Comparison of ENCODE assay signal across 8 cellular contexts in the genomic region with DNA sequence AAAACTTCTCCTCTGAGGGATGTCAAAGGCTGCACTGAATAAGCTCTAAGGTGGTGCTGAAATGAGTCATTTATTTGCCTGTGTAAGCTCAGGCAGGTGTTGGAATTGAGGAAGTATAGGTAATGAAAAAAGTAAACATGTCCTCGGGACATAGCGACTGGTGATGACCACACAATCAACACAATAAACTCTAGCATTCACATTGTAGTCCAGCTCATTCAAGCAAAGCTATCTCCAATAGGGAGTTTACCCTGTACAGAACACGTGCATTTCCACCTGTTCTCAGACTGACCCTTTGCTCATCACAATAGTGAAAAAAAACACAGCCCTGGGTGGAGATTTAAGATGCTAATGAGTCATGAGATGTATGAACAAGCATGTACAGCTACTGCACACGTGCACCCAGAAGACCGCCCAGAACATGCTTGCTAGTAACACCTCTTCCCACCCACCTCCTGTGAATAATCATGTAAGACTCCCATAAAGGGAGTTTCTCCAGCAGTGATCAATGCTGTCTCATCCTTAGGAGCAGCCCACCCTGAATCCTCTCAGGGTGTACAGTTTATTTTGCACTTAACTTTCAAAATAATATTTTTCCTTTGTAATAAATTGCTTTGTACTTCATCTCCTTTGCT. TPM values are rescaled to one million over a fixed set of nuclear protein-coding genes. Genes with fewer than 3 reads are reported as not detected.
DNase-seq lines count a peak whose midpoint lies in the region; ATAC-seq and TF ChIP-seq lines count a peak whose summit lies in the region.

No MANE protein-coding gene starts in this region.

- peak overlapping the region; percentile 79 to 94 for H3K4me3 Mint-ChIP-seq in CD14-positive monocyte

- no peaks in the 10 kb centered on the region for H3K27me3 ChIP-seq in heart right ventricle

- H3K4me1 Mint-ChIP-seq in CD14-positive monocyte, result peaks cover 73% of the 10 kb centered on the region

- peaks cover 0 to 2% (median 1%) of the 10 kb centered on the region in 3 donors for H3K27me3 Mint-ChIP-seq in CD14-positive monocyte (ENCODE audit: low read depth in 3 of 3)

- H3K36me3 Mint-ChIP-seq in CD14-positive monocyte, result peaks cover 21 to 23% of the 10 kb centered on the region in 2 donors

- peaks cover 0 to 5% (median 0%) of the 10 kb centered on the region in 7 donors for H3K9me3 Mint-ChIP-seq in CD14-positive monocyte

- peak; percentile 55 for ATAC-seq in GM19463 (IDR thresholded peaks at IDR 0.05; ENCODE audit: unreplicated experiment)
- peak; percentile 35 for ATAC-seq in HG03558 (IDR thresholded peaks at IDR 0.05; ENCODE audit: extremely low read depth, unreplicated experiment)
- ATAC-seq in heart right ventricle, result peak in 6 of 8 donors; percentile 19 to 61 (median 26)

- H3K27ac ChIP-seq in heart right ventricle, result peak overlapping the region; percentile 55 to 95 (median 80)

- H3K9me3 ChIP-seq in heart right ventricle, result peaks cover 0 to 15% (median 0%) of the 10 kb centered on the region in 11 donors

- TF ChIP-seq CTCF in CD14-positive monocyte (IDR thresholded peaks at IDR 0.05), result no peak
- no peak for TF ChIP-seq CTCF in heart right ventricle (IDR thresholded peaks at IDR 0.05)

- WGBS in heart right ventricle, 2 donors, result 52 to 68% methylated on average over 5 of the region's 5 CpGs

- intact Hi-C loops in CD14-positive monocyte (cut with micrococcal nuclease), result loop anchor here (2.0 to 5.0 kb wide), 3 partner anchors 13 to 69 kb away; a partner anchor contains a TSS
- intact Hi-C loops in heart right ventricle (cut with DNase I), result loop anchor here in 1 of 10 donors (5.0 kb wide), 1 partner anchor 69 kb away; a partner anchor contains a TSS

- DNase-seq in CD14-positive monocyte (ENCODE audit: low spot score), result peak; percentile 59
- peak; percentile 96 for DNase-seq in OCI-M1 (lab: John Stamatoyannopoulos, UW)
- DNase-seq in activated T-helper 9 cell treated with anti-CD3 and anti-CD28 coated beads, Interleukin-2, amount 50 U/mL, for 16 hours (ENCODE audit: low read depth), result peak; percentile 56
- DNase-seq in heart right ventricle, result no peak
- DNase-seq in stimulated activated CD4-positive, alpha-beta T cell treated with anti-CD3 and anti-CD28 coated beads, Interleukin-12 subunit alpha, Interleukin-12 subunit beta, amount 100 ng/mL, for 4 hours, result peak; percentile 49
- no peak for DNase-seq in iPS-NIHi7 (ENCODE audit: extremely low spot score)

- H3K4me1 ChIP-seq in heart right ventricle, result peaks cover 0 to 59% (median 25%) of the 10 kb centered on the region in 9 donors

- peak overlapping the region in 9 of 10 donors; percentile 3 to 56 (median 50) for H3K4me3 ChIP-seq in heart right ventricle

- H3K36me3 ChIP-seq in heart right ventricle, result peaks cover 0 to 8% (median 0%) of the 10 kb centered on the region in 9 donors

- peak overlapping the region; percentile 94 to 99 (median 97) for H3K27ac Mint-ChIP-seq in CD14-positive monocyte

RNA-seq across cellular contexts. Expression of a gene that starts 33.0 kb away (rescaled TPM):
- polyA plus RNA-seq in CD14-positive monocyte, result not detected
- total RNA-seq in heart right ventricle, result 1 to 10 TPM in 1 of 10 donors, under 1 TPM in 8, not detected in 1; 0.29 to 1.0 (median 0.34) TPM
- 1 to 10 TPM; 1.3 to 2.0 TPM for polyA plus RNA-seq in heart right ventricle

RNA-seq across cellular contexts. Expression of a gene that starts 45.1 kb away (rescaled TPM):
- polyA plus RNA-seq in CD14-positive monocyte (1 to 10 TPM in 1 of 2 donors, under 1 TPM in 1; 0.75 to 1.1 TPM), heart right ventricle (1 to 10 TPM; 2.7 to 2.9 TPM)
- 1 to 10 TPM; 1.6 to 7.3 (median 2.4) TPM for total RNA-seq in heart right ventricle

RNA-seq across cellular contexts. Expression of a gene that starts 45.9 kb away (rescaled TPM):
- polyA plus RNA-seq in CD14-positive monocyte (1 to 10 TPM; 2.2 to 2.8 TPM), heart right ventricle (10 to 100 TPM in 1 of 2 donors, 1 to 10 TPM in 1; 9.0 to 11.0 TPM)
- 10 to 100 TPM in 7 of 10 donors, 1 to 10 TPM in 3; 8.0 to 15.9 (median 12.5) TPM for total RNA-seq in heart right ventricle

Comparison
In these comparisons a context has a peak if more than half of its experiments do, and no peak if none do; other contexts are left out.
1. DNase-seq: peak in CD14-positive monocyte (single experiment), OCI-M1 (single experiment), activated T-helper 9 cell treated with anti-CD3 and anti-CD28 coated beads, Interleukin-2, amount 50 U/mL, for 16 hours (single experiment) and stimulated activated CD4-positive, alpha-beta T cell treated with anti-CD3 and anti-CD28 coated beads, Interleukin-12 subunit alpha, Interleukin-12 subunit beta, amount 100 ng/mL, for 4 hours (single experiment); none in heart right ventricle (0 of 2) and iPS-NIHi7 (single experiment).
2. Peak in every context shown above with its lines, with median percentiles within 50 percentile points of each other: ATAC-seq.